2 cellular contexts compared by ENCODE assay signal in the genomic region with DNA sequence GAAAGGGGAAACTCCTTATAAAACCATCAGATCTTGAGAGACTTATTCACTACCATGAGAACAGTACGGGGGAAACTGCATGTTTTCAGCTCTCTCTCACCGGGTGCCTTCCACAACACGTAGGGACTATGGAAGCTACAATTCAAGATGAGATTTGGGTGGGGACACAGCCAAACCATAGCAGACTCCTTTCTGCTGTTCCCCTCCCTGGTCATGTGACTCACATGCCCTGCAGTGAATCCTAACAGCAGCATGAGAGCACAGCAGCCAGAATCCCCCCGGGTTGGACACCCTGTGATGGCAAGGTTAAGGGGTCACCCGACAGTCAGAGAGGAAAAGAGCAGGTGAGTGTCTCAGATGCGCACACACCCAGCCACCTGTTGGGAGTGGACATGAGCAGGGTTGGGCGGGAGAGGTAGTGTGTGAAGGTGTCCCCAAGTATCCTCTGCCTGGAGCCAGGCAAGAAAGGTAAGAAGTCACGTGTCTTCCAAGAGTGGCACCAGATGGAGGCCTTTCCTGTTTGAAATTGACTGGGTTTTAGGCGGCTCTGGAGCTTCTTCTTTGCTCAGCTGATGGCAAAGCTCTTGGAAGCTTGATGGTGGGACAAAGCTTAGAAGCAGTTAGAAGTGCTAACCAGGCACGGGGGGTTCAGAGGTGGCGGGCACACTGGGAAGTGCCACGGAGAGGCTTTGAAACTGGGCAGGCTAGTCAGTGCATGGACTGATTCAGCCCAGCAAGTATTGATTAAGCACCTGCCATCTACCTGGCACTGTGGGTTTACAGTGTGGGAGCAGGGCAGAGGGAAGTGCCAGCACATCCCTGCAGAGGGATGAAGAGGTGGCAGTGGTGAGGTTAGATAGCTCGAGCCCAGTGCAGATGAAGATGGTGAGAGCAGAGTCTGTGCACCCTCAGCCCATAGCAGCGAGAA.
A peak's percentile ranks its signal among the peaks of the same experiment; 100 is the strongest.
TF ChIP-seq lines count a peak whose summit lies in the region.

No MANE protein-coding gene starts in this region.

TF ChIP-seq in Ishikawa, 13 proteins besides CTCF, POLR2A, EP300 and RAD21:
- TF ChIP-seq, protein P1, sequence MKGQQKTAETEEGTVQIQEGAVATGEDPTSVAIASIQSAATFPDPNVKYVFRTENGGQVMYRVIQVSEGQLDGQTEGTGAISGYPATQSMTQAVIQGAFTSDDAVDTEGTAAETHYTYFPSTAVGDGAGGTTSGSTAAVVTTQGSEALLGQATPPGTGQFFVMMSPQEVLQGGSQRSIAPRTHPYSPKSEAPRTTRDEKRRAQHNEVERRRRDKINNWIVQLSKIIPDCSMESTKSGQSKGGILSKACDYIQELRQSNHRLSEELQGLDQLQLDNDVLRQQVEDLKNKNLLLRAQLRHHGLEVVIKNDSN (IDR thresholded peaks at IDR 0.05) = peak; percentile 17; the same call in 1 of the 2 replicates
- TF ChIP-seq EGR1 (IDR thresholded peaks at IDR 0.05) = no peak
- no peak for TF ChIP-seq YY1 (IDR thresholded peaks at IDR 0.05; ENCODE audit: low read depth)

TF ChIP-seq in HepG2, 621 proteins besides CTCF, POLR2A, EP300 and RAD21 (continued from another document):
- TF ChIP-seq, protein P2, sequence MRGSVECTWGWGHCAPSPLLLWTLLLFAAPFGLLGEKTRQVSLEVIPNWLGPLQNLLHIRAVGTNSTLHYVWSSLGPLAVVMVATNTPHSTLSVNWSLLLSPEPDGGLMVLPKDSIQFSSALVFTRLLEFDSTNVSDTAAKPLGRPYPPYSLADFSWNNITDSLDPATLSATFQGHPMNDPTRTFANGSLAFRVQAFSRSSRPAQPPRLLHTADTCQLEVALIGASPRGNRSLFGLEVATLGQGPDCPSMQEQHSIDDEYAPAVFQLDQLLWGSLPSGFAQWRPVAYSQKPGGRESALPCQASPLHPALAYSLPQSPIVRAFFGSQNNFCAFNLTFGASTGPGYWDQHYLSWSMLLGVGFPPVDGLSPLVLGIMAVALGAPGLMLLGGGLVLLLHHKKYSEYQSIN (CRISPR knock-in tag; IDR thresholded peaks at IDR 0.05; ENCODE audit: borderline replicate concordance) = no peak
- 0 out of 2 replicates have a peak, but pooled peaks have one; percentile 3 for TF ChIP-seq ZNF430 (CRISPR knock-in tag; IDR thresholded peaks at IDR 0.05)
- no peak for TF ChIP-seq ZNF549 (CRISPR knock-in tag; IDR thresholded peaks at IDR 0.05)
- no peak for TF ChIP-seq SIX1 (CRISPR knock-in tag; IDR thresholded peaks at IDR 0.05; ENCODE audit: borderline replicate concordance)
- TF ChIP-seq, protein P3, sequence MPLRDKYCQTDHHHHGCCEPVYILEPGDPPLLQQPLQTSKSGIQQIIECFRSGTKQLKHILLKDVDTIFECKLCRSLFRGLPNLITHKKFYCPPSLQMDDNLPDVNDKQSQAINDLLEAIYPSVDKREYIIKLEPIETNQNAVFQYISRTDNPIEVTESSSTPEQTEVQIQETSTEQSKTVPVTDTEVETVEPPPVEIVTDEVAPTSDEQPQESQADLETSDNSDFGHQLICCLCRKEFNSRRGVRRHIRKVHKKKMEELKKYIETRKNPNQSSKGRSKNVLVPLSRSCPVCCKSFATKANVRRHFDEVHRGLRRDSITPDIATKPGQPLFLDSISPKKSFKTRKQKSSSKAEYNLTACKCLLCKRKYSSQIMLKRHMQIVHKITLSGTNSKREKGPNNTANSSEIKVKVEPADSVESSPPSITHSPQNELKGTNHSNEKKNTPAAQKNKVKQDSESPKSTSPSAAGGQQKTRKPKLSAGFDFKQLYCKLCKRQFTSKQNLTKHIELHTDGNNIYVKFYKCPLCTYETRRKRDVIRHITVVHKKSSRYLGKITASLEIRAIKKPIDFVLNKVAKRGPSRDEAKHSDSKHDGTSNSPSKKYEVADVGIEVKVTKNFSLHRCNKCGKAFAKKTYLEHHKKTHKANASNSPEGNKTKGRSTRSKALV (CRISPR knock-in tag; IDR thresholded peaks at IDR 0.05) = no peak
- TF ChIP-seq, protein P4, sequence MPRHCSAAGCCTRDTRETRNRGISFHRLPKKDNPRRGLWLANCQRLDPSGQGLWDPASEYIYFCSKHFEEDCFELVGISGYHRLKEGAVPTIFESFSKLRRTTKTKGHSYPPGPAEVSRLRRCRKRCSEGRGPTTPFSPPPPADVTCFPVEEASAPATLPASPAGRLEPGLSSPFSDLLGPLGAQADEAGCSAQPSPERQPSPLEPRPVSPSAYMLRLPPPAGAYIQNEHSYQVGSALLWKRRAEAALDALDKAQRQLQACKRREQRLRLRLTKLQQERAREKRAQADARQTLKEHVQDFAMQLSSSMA (CRISPR knock-in tag; IDR thresholded peaks at IDR 0.05) = 0 out of 2 replicates have a peak, but pooled peaks have one; percentile 38
- no peak for TF ChIP-seq ZNF543 (CRISPR knock-in tag; IDR thresholded peaks at IDR 0.05)
